ENCODE assay signal across 12 cellular contexts in genomic region chr11:112292785-112293407, GRCh38. TPM values are rescaled to one million over a fixed set of nuclear protein-coding genes. Genes with fewer than 3 reads are reported as not detected.
DNase-seq lines count a peak whose midpoint lies in the region; ATAC-seq and TF ChIP-seq lines count a peak whose summit lies in the region.
"Had no signal": no experiment of that assay in that cellular context is flagged by ENCODE, and none has a peak within 500 bp of the region (broad histone marks: within the 10 kb centered on the region; RNA-seq: fewer than 3 reads in every experiment).

No MANE protein-coding gene starts in this region.

- H3K4me3 ChIP-seq in AG04450 (ENCODE audit: low read depth, low read length), result no peak overlapping the region
- no peak overlapping the region for H3K4me3 ChIP-seq in left lung

- H3K9me3 ChIP-seq in AG04450 (ENCODE audit: control insufficient read depth, insufficient read depth, low read length) (no peaks in the 10 kb centered on the region), left lung (no peaks in the 10 kb centered on the region)

- peak overlapping the region in 4 of 5 experiments; percentile 7 to 83 (median 66) for H3K27ac Mint-ChIP-seq in brain
- H3K27ac Mint-ChIP-seq: stimulated activated effector memory CD8-positive, alpha-beta T cell treated with anti-CD3 and anti-CD28 coated beads, Interleukin-12 subunit alpha, Interleukin-12 subunit beta, amount 100 ng/mL, for 72 hours had no signal

- peaks cover 0 to 22% of the 10 kb centered on the region in 2 donors for H3K4me1 ChIP-seq in left lung

- intact Hi-C loops in left lung (cut with DNase I), result loop anchor here in 1 of 2 donors (10.0 kb wide), 1 partner anchor 262 kb away; no protein-coding TSS in a partner anchor

- H3K4me3 Mint-ChIP-seq in brain, result peak overlapping the region; percentile 44 to 77 (median 57)
- H3K4me3 Mint-ChIP-seq: central memory CD8-positive, alpha-beta T cell; stimulated activated effector memory CD8-positive, alpha-beta T cell treated with anti-CD3 and anti-CD28 coated beads, Interleukin-12 subunit alpha, Interleukin-12 subunit beta, amount 100 ng/mL, for 72 hours had no signal

- H3K27ac ChIP-seq in AG04450 (ENCODE audit: low read depth, low read length), result peak overlapping the region; percentile 58
- peak overlapping the region in 1 of 2 donors; percentile 2 for H3K27ac ChIP-seq in left lung

- H3K36me3 ChIP-seq in left lung, result no peaks in the 10 kb centered on the region

- CTCF ChIA-PET in AG04450 (lab: Charles Lee), result interaction anchor here (1.2 to 2.9 kb wide), 3 partner anchors 13 to 295 kb away, joined by 3 to 16 read pairs (median 9); no protein-coding TSS in a partner anchor

- peaks cover 23% of the 10 kb centered on the region for H3K36me3 Mint-ChIP-seq in brain
- H3K36me3 Mint-ChIP-seq: stimulated activated effector memory CD8-positive, alpha-beta T cell treated with anti-CD3 and anti-CD28 coated beads, Interleukin-12 subunit alpha, Interleukin-12 subunit beta, amount 100 ng/mL, for 72 hours had no signal

- ATAC-seq in left lung (peak; percentile 39), GM21423 (IDR thresholded peaks at IDR 0.05; ENCODE audit: unreplicated experiment) (no peak), HG02623 (IDR thresholded peaks at IDR 0.05; ENCODE audit: unreplicated experiment) (no peak), HG02885 (IDR thresholded peaks at IDR 0.05; ENCODE audit: poor library complexity, unreplicated experiment) (no peak)
- ATAC-seq: stimulated activated effector memory CD8-positive, alpha-beta T cell treated with anti-CD3 and anti-CD28 coated beads, Interleukin-12 subunit alpha, Interleukin-12 subunit beta, amount 100 ng/mL, for 72 hours had no signal

- H3K27me3 ChIP-seq in AG04450 (ENCODE audit: control insufficient read depth, insufficient read depth, low read length) (no peaks in the 10 kb centered on the region), left lung (no peaks in the 10 kb centered on the region)

- peaks cover 62% of the 10 kb centered on the region for H3K4me1 Mint-ChIP-seq in brain

- H3K27me3 Mint-ChIP-seq in brain, result peaks cover 3% of the 10 kb centered on the region
- H3K27me3 Mint-ChIP-seq: central memory CD8-positive, alpha-beta T cell had no signal

- POLR2A ChIA-PET in AG04450 (lab: Yijun Ruan, JAX), result interaction anchor here (0.6 to 1.6 kb wide), 3 partner anchors 43 to 271 kb away, joined by 3 to 6 read pairs (median 5); no protein-coding TSS in a partner anchor

- TF ChIP-seq CTCF in AG04450 (IDR thresholded peaks at IDR 0.05; ENCODE audit: low read depth, low read length) (no peak), brain (conservative IDR thresholded peaks at IDR 0.05) (no peak), left lung (IDR thresholded peaks at IDR 0.05) (no peak)

- H3K9me3 Mint-ChIP-seq in brain, result peaks cover 0 to 17% (median 4%) of the 10 kb centered on the region in 5 experiments
- H3K9me3 Mint-ChIP-seq: central memory CD8-positive, alpha-beta T cell; stimulated activated effector memory CD8-positive, alpha-beta T cell treated with anti-CD3 and anti-CD28 coated beads, Interleukin-12 subunit alpha, Interleukin-12 subunit beta, amount 100 ng/mL, for 72 hours had no signal

- peak; percentile 70 for DNase-seq in AG04450 (ENCODE audit: low read depth, low spot score)
- peak in 56 of 76 experiments; percentile 3 to 73 (median 38) for DNase-seq in HUDEP-2 (lab: John Stamatoyannopoulos, UW; ENCODE audit: unreplicated experiment in 76 of 76)
- no peak for DNase-seq in left lung
- no peak for DNase-seq in nucleus accumbens (lab: John Stamatoyannopoulos, UW)
- DNase-seq: GDM1 had no signal

RNA-seq across cellular contexts. Expression of gene PLET1, which starts 32.2 kb away (rescaled TPM):
- polyA plus RNA-seq in AG04450 (2011; rRNA removed) (not detected in 2 replicates), brain (ENCODE audit: insufficient read depth, low read depth, low replicate concordance) (not detected)
- not detected in 2 replicates for polyA minus RNA-seq in AG04450 (2011; rRNA and poly(A)+ RNA removed)
- total RNA-seq in left lung, result not detected
- total RNA-seq: H1 had no signal
- polyA plus RNA-seq: H1 had no signal

Comparison
In these comparisons a context has a peak if more than half of its experiments do, and no peak if none do; other contexts are left out.
1. DNase-seq: peak in AG04450 (single experiment) and HUDEP-2 (56 of 76); none in left lung (0 of 2) and nucleus accumbens (0 of 56).